1 cellular context compared by ENCODE assay signal in the genomic region with DNA sequence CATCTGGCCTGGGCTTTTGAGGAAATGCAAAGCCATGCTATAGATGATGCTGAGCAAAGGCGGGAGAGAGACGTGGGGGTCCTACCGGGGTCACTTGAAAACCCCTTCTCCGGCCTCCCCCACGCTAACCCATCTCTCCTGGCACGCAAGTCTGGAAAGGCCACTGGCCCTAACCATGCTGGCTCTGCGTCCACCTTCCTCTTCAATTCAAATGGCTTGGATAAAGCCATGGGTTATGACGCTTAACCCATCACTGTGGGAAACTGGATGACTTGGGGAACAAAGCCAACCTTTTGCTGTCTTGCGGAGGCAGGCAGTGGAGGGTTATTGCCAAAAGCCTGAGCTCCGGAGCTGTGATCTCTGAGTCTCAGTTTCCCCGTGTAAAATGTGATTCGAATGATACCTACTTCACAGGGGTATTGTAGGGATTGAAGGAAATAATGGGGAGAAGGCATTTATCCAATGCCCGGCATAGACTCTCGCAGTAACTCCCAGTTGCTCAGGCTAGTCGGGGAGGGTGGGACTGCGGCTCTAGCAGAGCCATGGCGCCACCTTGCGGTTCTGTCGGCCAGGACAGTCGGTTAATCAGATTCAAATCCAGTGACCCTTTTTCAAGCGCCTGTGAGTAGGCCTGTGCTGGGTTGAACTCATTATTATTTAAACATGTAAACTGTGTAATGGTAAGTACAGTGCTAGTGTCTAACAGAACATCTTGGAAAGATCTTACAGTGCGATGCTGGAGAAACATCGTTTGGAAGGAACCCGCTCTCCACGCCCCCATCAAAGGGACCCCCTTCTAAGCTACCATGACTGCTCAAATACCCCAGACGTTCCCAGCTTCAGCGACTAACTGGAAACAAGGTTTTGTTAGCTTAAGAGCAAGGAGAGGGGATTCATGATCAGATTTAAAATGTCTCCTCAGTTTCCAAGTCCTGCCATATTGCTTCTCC.
TF ChIP-seq lines count a peak whose summit lies in the region.

No MANE protein-coding gene starts in this region.

TF ChIP-seq in GM12878, 131 proteins besides CTCF, POLR2A, EP300 and RAD21 (continued from another document):
- TF ChIP-seq, protein P1, sequence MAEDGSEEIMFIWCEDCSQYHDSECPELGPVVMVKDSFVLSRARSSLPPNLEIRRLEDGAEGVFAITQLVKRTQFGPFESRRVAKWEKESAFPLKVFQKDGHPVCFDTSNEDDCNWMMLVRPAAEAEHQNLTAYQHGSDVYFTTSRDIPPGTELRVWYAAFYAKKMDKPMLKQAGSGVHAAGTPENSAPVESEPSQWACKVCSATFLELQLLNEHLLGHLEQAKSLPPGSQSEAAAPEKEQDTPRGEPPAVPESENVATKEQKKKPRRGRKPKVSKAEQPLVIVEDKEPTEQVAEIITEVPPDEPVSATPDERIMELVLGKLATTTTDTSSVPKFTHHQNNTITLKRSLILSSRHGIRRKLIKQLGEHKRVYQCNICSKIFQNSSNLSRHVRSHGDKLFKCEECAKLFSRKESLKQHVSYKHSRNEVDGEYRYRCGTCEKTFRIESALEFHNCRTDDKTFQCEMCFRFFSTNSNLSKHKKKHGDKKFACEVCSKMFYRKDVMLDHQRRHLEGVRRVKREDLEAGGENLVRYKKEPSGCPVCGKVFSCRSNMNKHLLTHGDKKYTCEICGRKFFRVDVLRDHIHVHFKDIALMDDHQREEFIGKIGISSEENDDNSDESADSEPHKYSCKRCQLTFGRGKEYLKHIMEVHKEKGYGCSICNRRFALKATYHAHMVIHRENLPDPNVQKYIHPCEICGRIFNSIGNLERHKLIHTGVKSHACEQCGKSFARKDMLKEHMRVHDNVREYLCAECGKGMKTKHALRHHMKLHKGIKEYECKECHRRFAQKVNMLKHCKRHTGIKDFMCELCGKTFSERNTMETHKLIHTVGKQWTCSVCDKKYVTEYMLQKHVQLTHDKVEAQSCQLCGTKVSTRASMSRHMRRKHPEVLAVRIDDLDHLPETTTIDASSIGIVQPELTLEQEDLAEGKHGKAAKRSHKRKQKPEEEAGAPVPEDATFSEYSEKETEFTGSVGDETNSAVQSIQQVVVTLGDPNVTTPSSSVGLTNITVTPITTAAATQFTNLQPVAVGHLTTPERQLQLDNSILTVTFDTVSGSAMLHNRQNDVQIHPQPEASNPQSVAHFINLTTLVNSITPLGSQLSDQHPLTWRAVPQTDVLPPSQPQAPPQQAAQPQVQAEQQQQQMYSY (CRISPR knock-in tag; IDR thresholded peaks at IDR 0.05): no peak
- TF ChIP-seq BHLHE40 (IDR thresholded peaks at IDR 0.05; ENCODE audit: borderline replicate concordance in 1 of 2, low read depth in 2 of 2, low read length in 1 of 2): 0 out of 4 replicates have a peak, but pooled peaks of 1 of the 2 experiments have one; percentile 37
- TF ChIP-seq, protein P2, sequence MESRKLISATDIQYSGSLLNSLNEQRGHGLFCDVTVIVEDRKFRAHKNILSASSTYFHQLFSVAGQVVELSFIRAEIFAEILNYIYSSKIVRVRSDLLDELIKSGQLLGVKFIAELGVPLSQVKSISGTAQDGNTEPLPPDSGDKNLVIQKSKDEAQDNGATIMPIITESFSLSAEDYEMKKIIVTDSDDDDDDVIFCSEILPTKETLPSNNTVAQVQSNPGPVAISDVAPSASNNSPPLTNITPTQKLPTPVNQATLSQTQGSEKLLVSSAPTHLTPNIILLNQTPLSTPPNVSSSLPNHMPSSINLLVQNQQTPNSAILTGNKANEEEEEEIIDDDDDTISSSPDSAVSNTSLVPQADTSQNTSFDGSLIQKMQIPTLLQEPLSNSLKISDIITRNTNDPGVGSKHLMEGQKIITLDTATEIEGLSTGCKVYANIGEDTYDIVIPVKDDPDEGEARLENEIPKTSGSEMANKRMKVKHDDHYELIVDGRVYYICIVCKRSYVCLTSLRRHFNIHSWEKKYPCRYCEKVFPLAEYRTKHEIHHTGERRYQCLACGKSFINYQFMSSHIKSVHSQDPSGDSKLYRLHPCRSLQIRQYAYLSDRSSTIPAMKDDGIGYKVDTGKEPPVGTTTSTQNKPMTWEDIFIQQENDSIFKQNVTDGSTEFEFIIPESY (IDR thresholded peaks at IDR 0.05): no peak
